8 cellular contexts compared by ENCODE assay signal in the genomic region with DNA sequence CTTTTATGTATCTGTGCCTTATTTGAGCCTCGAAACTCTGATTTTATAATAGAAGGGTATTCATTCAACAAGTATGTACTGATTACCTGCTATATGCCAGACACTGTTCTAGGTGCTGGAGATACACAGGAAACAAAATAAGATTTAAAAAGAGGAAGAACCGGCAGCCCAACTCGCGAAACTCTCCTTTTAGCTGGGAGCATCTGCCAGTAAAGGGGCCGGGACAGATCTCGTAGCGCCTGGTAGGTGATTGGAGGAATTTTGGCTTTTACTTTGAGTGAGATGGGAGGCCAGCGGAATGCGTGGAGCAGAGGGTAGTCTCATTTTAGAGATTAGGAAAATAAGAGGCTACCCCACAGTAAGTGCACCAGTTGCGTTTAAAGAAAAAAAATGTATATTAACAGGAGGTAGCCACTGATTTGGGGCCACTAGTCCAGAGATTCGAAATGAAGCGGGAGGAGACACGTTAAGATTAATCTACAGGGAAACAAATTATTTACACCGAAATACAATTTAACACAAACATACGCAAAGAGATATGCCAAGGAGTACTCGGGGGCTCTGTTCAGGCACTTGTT. TPM values are rescaled to one million over a fixed set of nuclear protein-coding genes. Genes with fewer than 3 reads are reported as not detected.
DNase-seq lines count a peak whose midpoint lies in the region; ATAC-seq and TF ChIP-seq lines count a peak whose summit lies in the region.

No MANE protein-coding gene starts in this region.

- TF ChIP-seq POLR2A in adrenal gland (IDR thresholded peaks at IDR 0.05) = no peak

- peak; percentile 38 for ATAC-seq in GM18870 (IDR thresholded peaks at IDR 0.05; ENCODE audit: unreplicated experiment)
- ATAC-seq in HG03097 (IDR thresholded peaks at IDR 0.05; ENCODE audit: low FRiP score, unreplicated experiment) = peak; percentile 25
- ATAC-seq in heart right ventricle = peak in 7 of 8 donors; percentile 39 to 83 (median 68)

- DNase-seq in C1 segment of cervical spinal cord (lab: John Stamatoyannopoulos, UW) (peak in 9 of 14 donors; percentile 29 to 76 (median 41)), adrenal gland (peak in 6 of 7 donors; percentile 50 to 69 (median 54)), heart right ventricle (peak in 1 of 2 donors; percentile 29), osteoblast (ENCODE audit: insufficient read length, low spot score, missing footprints) (peak; percentile 92), DMS79 (lab: John Stamatoyannopoulos, UW) (no peak)

- H3K4me2 ChIP-seq in OCI-LY3 (ENCODE audit: low read length) (peak overlapping the region; percentile 93), osteoblast (ENCODE audit: insufficient read depth, low read length) (peak overlapping the region; percentile 94)

- peak overlapping the region; percentile 73 for H3K27ac ChIP-seq in OCI-LY3 (ENCODE audit: low read length)
- peak overlapping the region; percentile 6 to 94 (median 88) for H3K27ac ChIP-seq in adrenal gland
- H3K27ac ChIP-seq in heart right ventricle = peak overlapping the region; percentile 4 to 96 (median 92)
- peak overlapping the region; percentile 89 for H3K27ac ChIP-seq in osteoblast (ENCODE audit: low read depth, low read length)

- H3K4me1 ChIP-seq in OCI-LY3 (ENCODE audit: low read length) = peaks cover 13% of the 10 kb centered on the region
- peaks cover 0 to 27% of the 10 kb centered on the region in 2 donors for H3K4me1 ChIP-seq in adrenal gland (replicated peaks in 1 of 2)
- H3K4me1 ChIP-seq in heart right ventricle = peaks cover 3 to 42% (median 32%) of the 10 kb centered on the region in 9 donors
- H3K4me1 ChIP-seq in osteoblast (ENCODE audit: insufficient read depth, low read length) = peaks cover 14% of the 10 kb centered on the region

- 1 to 2% (median 1%) methylated on average over 16 of the region's 16 CpGs for WGBS in adrenal gland, 4 donors
- 1 to 2% methylated on average over 16 of the region's 16 CpGs for WGBS in heart right ventricle, 2 donors

- peak overlapping the region; percentile 94 for H3K4me3 ChIP-seq in OCI-LY3 (ENCODE audit: low read length)
- peak overlapping the region in 3 of 4 donors; percentile 72 to 97 (median 89) for H3K4me3 ChIP-seq in adrenal gland
- peak overlapping the region; percentile 65 to 93 (median 81) for H3K4me3 ChIP-seq in heart right ventricle
- H3K4me3 ChIP-seq in osteoblast (ENCODE audit: insufficient read depth, low read length) = peak overlapping the region; percentile 99

- no peaks in the 10 kb centered on the region for H3K27me3 ChIP-seq in OCI-LY3 (ENCODE audit: low read depth, low read length)
- no peaks in the 10 kb centered on the region for H3K27me3 ChIP-seq in adrenal gland
- no peaks in the 10 kb centered on the region for H3K27me3 ChIP-seq in heart right ventricle
- no peaks in the 10 kb centered on the region for H3K27me3 ChIP-seq in osteoblast (ENCODE audit: insufficient read depth, low read length)

- H3K9ac ChIP-seq in OCI-LY3 (ENCODE audit: low read length) = peak overlapping the region; percentile 95

- no peak for TF ChIP-seq CTCF in OCI-LY3 (IDR thresholded peaks at IDR 0.05; ENCODE audit: low read depth, low read length)
- no peak for TF ChIP-seq CTCF in adrenal gland (IDR thresholded peaks at IDR 0.05)
- no peak for TF ChIP-seq CTCF in heart right ventricle (IDR thresholded peaks at IDR 0.05)
- TF ChIP-seq CTCF in osteoblast (IDR thresholded peaks at IDR 0.05; ENCODE audit: extremely low read depth, low read depth, low read length) = no peak

- peaks cover 2% of the 10 kb centered on the region; the same call in 1 of the 2 replicates for H4K20me1 ChIP-seq in OCI-LY3 (ENCODE audit: insufficient read depth, low read length)
- peaks cover 13% of the 10 kb centered on the region for H4K20me1 ChIP-seq in osteoblast (ENCODE audit: insufficient read depth, low read length)

- H3K36me3 ChIP-seq in OCI-LY3 (replicated peaks; ENCODE audit: low read depth, low read length) (peaks cover 6% of the 10 kb centered on the region), adrenal gland (replicated peaks in 1 of 2) (no peaks in the 10 kb centered on the region), heart right ventricle (peaks cover 0 to 11% (median 0%) of the 10 kb centered on the region in 9 donors), osteoblast (ENCODE audit: insufficient read depth, low read length) (no peaks in the 10 kb centered on the region)

- peak overlapping the region; percentile 99 for H2AFZ ChIP-seq in OCI-LY3 (ENCODE audit: low read depth, low read length)
- peak overlapping the region; percentile 96 for H2AFZ ChIP-seq in osteoblast (ENCODE audit: low read length)

- H3K9me3 ChIP-seq in OCI-LY3 (ENCODE audit: insufficient read depth, low read length) = no peaks in the 10 kb centered on the region
- H3K9me3 ChIP-seq in adrenal gland (replicated peaks in 1 of 3) = no peaks in the 10 kb centered on the region
- peaks cover 0 to 20% (median 7%) of the 10 kb centered on the region in 11 donors for H3K9me3 ChIP-seq in heart right ventricle
- H3K9me3 ChIP-seq in osteoblast (ENCODE audit: low read depth, low read length) = no peaks in the 10 kb centered on the region

- H3K79me2 ChIP-seq in OCI-LY3 (ENCODE audit: low read length) (peaks cover 42% of the 10 kb centered on the region), osteoblast (ENCODE audit: insufficient read depth, low read length) (peaks cover 48% of the 10 kb centered on the region)

- intact Hi-C loops in adrenal gland (cut with DNase I) = no loop called here
- intact Hi-C loops in heart right ventricle (cut with DNase I) = no loop called here

RNA-seq across cellular contexts. Expression of a gene that starts 0.5 kb away (rescaled TPM):
- 10 to 100 TPM; 20.9 to 78.2 (median 45.6) TPM for total RNA-seq in adrenal gland
- 10 to 100 TPM; 13.9 to 29.5 (median 16.3) TPM for polyA plus RNA-seq in adrenal gland
- 10 to 100 TPM; 13.5 to 25.3 (median 19.0) TPM for total RNA-seq in heart right ventricle
- 10 to 100 TPM in 1 of 2 donors, 1 to 10 TPM in 1; 5.0 to 14.8 TPM for polyA plus RNA-seq in heart right ventricle
- 63.0 and 69.8 TPM in 2 replicates for total RNA-seq in osteoblast
